ENCODE assay signal across 11 cellular contexts in genomic region chr11:2771758-2772466, GRCh38.
DNase-seq lines count a peak whose midpoint lies in the region; ATAC-seq and TF ChIP-seq lines count a peak whose summit lies in the region.
"Had no signal": no experiment of that assay in that cellular context is flagged by ENCODE, and none has a peak within 500 bp of the region (broad histone marks: within the 10 kb centered on the region; RNA-seq: fewer than 3 reads in every experiment).

No MANE protein-coding gene starts in this region.

- H2BK15ac ChIP-seq in H9 (ENCODE audit: low read depth, low read length), result no peak overlapping the region

- ATAC-seq in HG03460 (IDR thresholded peaks at IDR 0.05; ENCODE audit: unreplicated experiment), result no peak

- no peak overlapping the region for H3K9ac ChIP-seq in H9 (ENCODE audit: extremely low read depth, insufficient read length, low read length)

- no peak overlapping the region for H4K8ac ChIP-seq in H9 (replicated peaks; ENCODE audit: insufficient read length, low read depth, low read length)

- H3K27ac Mint-ChIP-seq in H9 (peak overlapping the region in 1 of 3 experiments; percentile 61; a peak in 1 of 7 replicates), nephron progenitor cell (peak overlapping the region; percentile 25)
- H3K27ac Mint-ChIP-seq: activated naive CD8-positive, alpha-beta T cell had no signal

- no peak overlapping the region for H3K4ac ChIP-seq in H9 (ENCODE audit: low read depth, low read length)

- H3K36me3 Mint-ChIP-seq in H9 (ENCODE audit: insufficient read depth in 1 of 3, low read depth in 3 of 3), result no peaks in the 10 kb centered on the region; a peak in 1 of 7 replicates
- H3K36me3 Mint-ChIP-seq in nephron progenitor cell (ENCODE audit: low read depth), result peaks cover 3% of the 10 kb centered on the region

- H3K27me3 Mint-ChIP-seq in H9 (ENCODE audit: low read depth), result peaks cover 97% of the 10 kb centered on the region
- peaks cover 15% of the 10 kb centered on the region for H3K27me3 Mint-ChIP-seq in nephron progenitor cell (ENCODE audit: low read depth, poor library complexity)
- H3K27me3 Mint-ChIP-seq: activated naive CD8-positive, alpha-beta T cell had no signal

- no peaks in the 10 kb centered on the region for H4K20me1 ChIP-seq in H9 (ENCODE audit: control insufficient read depth, insufficient read depth, insufficient read length)

- H3K4me3 Mint-ChIP-seq in H9, result no peak overlapping the region; a peak in 2 of 5 replicates
- H3K4me3 Mint-ChIP-seq in nephron progenitor cell, result no peak overlapping the region
- H3K4me3 Mint-ChIP-seq: activated naive CD8-positive, alpha-beta T cell had no signal

- no peaks in the 10 kb centered on the region for H3K79me2 ChIP-seq in H9 (ENCODE audit: insufficient read depth, low read length)

- H3K4me1 ChIP-seq in H9 (ENCODE audit: insufficient read depth, low read length), result no peaks in the 10 kb centered on the region

- no peaks in the 10 kb centered on the region for H3K79me1 ChIP-seq in H9 (ENCODE audit: insufficient read depth, low read depth, low read length, poor library complexity, severe bottlenecking)

- no peaks in the 10 kb centered on the region for H3K23me2 ChIP-seq in H9 (ENCODE audit: insufficient read length, low read depth, low read length, poor library complexity, severe bottlenecking)

- H2BK12ac ChIP-seq in H9 (ENCODE audit: insufficient read length, low read depth, low read length), result no peak overlapping the region

- no peak overlapping the region for H2BK120ac ChIP-seq in H9 (ENCODE audit: low read depth, low read length, poor library complexity, severe bottlenecking)

- no peaks in the 10 kb centered on the region; a peak in 1 of 5 replicates for H3K9me3 Mint-ChIP-seq in H9
- peaks cover 7% of the 10 kb centered on the region for H3K9me3 Mint-ChIP-seq in nephron progenitor cell

- no peak overlapping the region for H3K4me2 ChIP-seq in H9 (ENCODE audit: insufficient read depth, insufficient read length, low read length)

- no peak overlapping the region for H3K56ac ChIP-seq in H9 (ENCODE audit: insufficient read length, low read depth, low read length)

- no CpG with 5 or more reads among the region's 12 CpGs for WGBS in H9 (ENCODE audit: extremely low coverage, insufficient read length, low lambda C conversion rate)

- no peak overlapping the region for H2BK20ac ChIP-seq in H9 (ENCODE audit: low read depth, low read length, poor library complexity, severe bottlenecking)

- peak overlapping the region; percentile 2; the same call in 1 of the 2 replicates for H3K14ac ChIP-seq in H9 (ENCODE audit: insufficient read depth, low read length)

- no peak overlapping the region for H2AFZ ChIP-seq in H9 (ENCODE audit: low read length)

- H3K9me3 ChIP-seq in H9 (ENCODE audit: control insufficient read depth, low read depth, low read length), result no peaks in the 10 kb centered on the region

- H4K91ac ChIP-seq in H9 (ENCODE audit: insufficient read length, low read depth, low read length), result no peak overlapping the region

- no peak overlapping the region for H4K5ac ChIP-seq in H9 (ENCODE audit: insufficient read length, low read depth, low read length)

- H3K27me3 ChIP-seq in H9 (ENCODE audit: insufficient read depth, low read length), result peaks cover 12% of the 10 kb centered on the region; the same call in 1 of the 2 replicates

- no peak overlapping the region for H3T11ph ChIP-seq in H9 (ENCODE audit: low read length)

- H3K4me1 Mint-ChIP-seq in H9 (peaks cover 0 to 5% of the 10 kb centered on the region in 2 experiments; a peak in 2 of 4 replicates), nephron progenitor cell (peaks cover 25% of the 10 kb centered on the region)

- no peak overlapping the region for H3K27ac ChIP-seq in H9 (ENCODE audit: insufficient read length, low read depth, low read length)

- no peak overlapping the region for H2AK5ac ChIP-seq in H9 (ENCODE audit: insufficient read length, low read length)

- H3K18ac ChIP-seq in H9 (ENCODE audit: insufficient read length, low read depth, low read length), result no peak overlapping the region

- no peak for TF ChIP-seq CTCF in H9 (conservative IDR thresholded peaks at IDR 0.05)
- TF ChIP-seq CTCF in nephron progenitor cell (IDR thresholded peaks at IDR 0.05), result no peak

- H3K23ac ChIP-seq in H9 (ENCODE audit: insufficient read length, low read depth, low read length), result no peak overlapping the region

- DNase-seq in NCI-H82 (lab: John Stamatoyannopoulos, UW), result peak; percentile 52
- DNase-seq in NCI-H82 treated with DMSO at 0.1 percent for 48 hours (lab: John Stamatoyannopoulos, UW; ENCODE audit: unreplicated experiment), result no peak
- DNase-seq in H9, result peak; percentile 20
- peak; percentile 13 for DNase-seq in activated CD8-positive, alpha-beta memory T cell treated with anti-CD3 and anti-CD28 coated beads, Interleukin-2, amount 50 U/mL, for 4 hours
- DNase-seq in nephron progenitor cell, result no peak
- no peak for DNase-seq in effector CD8-positive, alpha-beta T cell (lab: John Stamatoyannopoulos, UW)
- DNase-seq in kidney tubule cell (ENCODE audit: low spot score), result no peak
- DNase-seq: effector memory CD4-positive, alpha-beta T cell; NCI-H2029 had no signal

- no peak overlapping the region for H2BK5ac ChIP-seq in H9 (ENCODE audit: insufficient read length, low read length)

Comparison
In these comparisons a context has a peak if more than half of its experiments do, and no peak if none do; other contexts are left out.
1. DNase-seq: peak in NCI-H82 (single experiment), H9 (single experiment) and activated CD8-positive, alpha-beta memory T cell treated with anti-CD3 and anti-CD28 coated beads, Interleukin-2, amount 50 U/mL, for 4 hours (single experiment); none in NCI-H82 treated with DMSO at 0.1 percent for 48 hours (single experiment), nephron progenitor cell (single experiment), effector CD8-positive, alpha-beta T cell (single experiment) and kidney tubule cell (single experiment).